Comparison of ENCODE assay signal across 8 cellular contexts in the genomic region with DNA sequence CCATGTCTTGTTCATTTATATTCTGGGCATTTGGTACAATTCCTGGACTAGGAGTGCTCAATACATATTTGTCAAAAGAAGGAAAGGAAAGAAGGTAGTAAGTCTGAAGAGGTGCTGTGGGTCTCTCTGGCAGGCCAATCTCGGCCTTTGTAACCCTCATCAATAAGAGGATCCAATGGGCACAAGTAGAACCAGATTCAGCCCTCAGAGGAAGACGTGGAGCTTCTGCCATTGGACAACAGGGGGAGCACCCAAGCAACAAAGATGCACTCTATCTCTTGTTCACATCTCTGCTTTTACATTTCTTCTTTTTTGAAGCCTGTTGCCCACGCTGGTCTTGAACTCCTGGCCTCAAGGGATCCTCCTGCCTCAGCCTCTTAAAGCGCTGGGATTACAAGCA. TPM values are rescaled to one million over a fixed set of nuclear protein-coding genes. Genes with fewer than 3 reads are reported as not detected.
DNase-seq lines count a peak whose midpoint lies in the region; ATAC-seq and TF ChIP-seq lines count a peak whose summit lies in the region.

No MANE protein-coding gene starts in this region.

- H3K36me3 Mint-ChIP-seq in GM23338 (ENCODE audit: low read depth), result peaks cover 5% of the 10 kb centered on the region

- H3K4me3 ChIP-seq in BE2C (ENCODE audit: low read depth, low read length), result no peak overlapping the region
- H3K4me3 ChIP-seq in GM23338, result no peak overlapping the region
- no peak overlapping the region for H3K4me3 ChIP-seq in SU-DHL-6 (ENCODE audit: insufficient read depth, low read length, poor library complexity, severe bottlenecking)
- H3K4me3 ChIP-seq in mammary epithelial cell (replicated peaks in 1 of 3; ENCODE audit: insufficient read depth in 1 of 3, low read depth in 2 of 3, low read length in 3 of 3), result no peak overlapping the region
- H3K4me3 ChIP-seq in neutrophil (ENCODE audit: low read depth in 1 of 2, low read length in 1 of 2), result no peak overlapping the region
- no peak overlapping the region for H3K4me3 ChIP-seq in lower leg skin (ENCODE audit: low read depth, poor library complexity, severe bottlenecking)

- WGBS in mammary epithelial cell (ENCODE audit: low coverage, missing lambda C conversion rate), result 49% methylated on average over 4 of the region's 4 CpGs
- 67% methylated on average over 4 of the region's 4 CpGs for WGBS in lower leg skin, 2 donors

- TF ChIP-seq CTCF in BE2C (IDR thresholded peaks at IDR 0.05; ENCODE audit: low read depth, low read length) (peak; percentile 75), GM23338 (conservative IDR thresholded peaks at IDR 0.05; ENCODE audit: low read depth in 2 of 2) (peak; percentile 56 to 71), SU-DHL-6 (IDR thresholded peaks at IDR 0.05; ENCODE audit: insufficient read depth, low read length, poor library complexity, severe bottlenecking) (peak; percentile 38), mammary epithelial cell (conservative IDR thresholded peaks at IDR 0.05 in 1 of 2, IDR thresholded peaks at IDR 0.05 in 1 of 2; ENCODE audit: extremely low read depth in 1 of 2, insufficient read depth in 1 of 2, low read depth in 1 of 2, low read length in 2 of 2) (peak; percentile 56 to 61), neutrophil (IDR thresholded peaks at IDR 0.05) (no peak), lower leg skin (IDR thresholded peaks at IDR 0.05) (no peak)

- no peaks in the 10 kb centered on the region for H3K9me3 Mint-ChIP-seq in GM23338

- no peak for TF ChIP-seq POLR2A in lower leg skin (IDR thresholded peaks at IDR 0.05)

- in situ Hi-C loops in mammary epithelial cell (cut with MboI; ENCODE audit: low sequenced_read_pairs in 2 of 2), result no loop called here

- H3K9ac ChIP-seq in SU-DHL-6 (ENCODE audit: low read length) (no peak overlapping the region), mammary epithelial cell (ENCODE audit: insufficient read depth, low read length) (no peak overlapping the region)

- H3K79me2 ChIP-seq in GM23338 (replicated peaks; ENCODE audit: insufficient read depth), result peaks cover 17% of the 10 kb centered on the region
- H3K79me2 ChIP-seq in SU-DHL-6 (ENCODE audit: insufficient read depth, low read length), result peaks cover 35% of the 10 kb centered on the region
- H3K79me2 ChIP-seq in mammary epithelial cell (ENCODE audit: insufficient read depth, low read length), result peaks cover 26% of the 10 kb centered on the region

- H3K27me3 ChIP-seq in BE2C, result no peaks in the 10 kb centered on the region
- no peaks in the 10 kb centered on the region for H3K27me3 ChIP-seq in GM23338 (ENCODE audit: insufficient read depth)
- H3K27me3 ChIP-seq in SU-DHL-6 (ENCODE audit: low read length), result no peaks in the 10 kb centered on the region
- no peaks in the 10 kb centered on the region for H3K27me3 ChIP-seq in mammary epithelial cell (ENCODE audit: insufficient read depth, low read length)
- no peaks in the 10 kb centered on the region for H3K27me3 ChIP-seq in neutrophil

- peaks cover 8% of the 10 kb centered on the region for H3K27me3 Mint-ChIP-seq in GM23338 (ENCODE audit: insufficient read depth, low read depth, poor library complexity)

- intact Hi-C loops in mammary epithelial cell (cut with micrococcal nuclease), result loop anchor here (1.0 kb wide), 2 partner anchors 35 to 132 kb away; no protein-coding TSS in a partner anchor
- intact Hi-C loops in lower leg skin (cut with DNase I; ENCODE audit: low total_unique reads), result no loop called here

- H3F3A ChIP-seq in GM23338 (replicated peaks; ENCODE audit: low read depth) (peaks cover 7% of the 10 kb centered on the region; the same call in 1 of the 2 replicates), SU-DHL-6 (ENCODE audit: insufficient read depth) (peaks cover 14% of the 10 kb centered on the region; the same call in 1 of the 2 replicates)

- no peak overlapping the region for H3K27ac Mint-ChIP-seq in GM23338

- H3K4me1 ChIP-seq in BE2C (no peaks in the 10 kb centered on the region), GM23338 (ENCODE audit: insufficient read depth) (no peaks in the 10 kb centered on the region), mammary epithelial cell (ENCODE audit: insufficient read depth, low read length) (peaks cover 10% of the 10 kb centered on the region), neutrophil (ENCODE audit: control insufficient read depth in 1 of 2, insufficient read depth in 1 of 2, low read depth in 1 of 2, low read length in 1 of 2) (peaks cover 17 to 35% of the 10 kb centered on the region in 2 experiments)

- H4K20me1 ChIP-seq in GM23338 (replicated peaks; ENCODE audit: insufficient read depth) (0 out of 2 replicates have a peak, but pooled peaks cover 6% of the 10 kb centered on the region), SU-DHL-6 (ENCODE audit: low read depth, low read length) (no peaks in the 10 kb centered on the region), mammary epithelial cell (ENCODE audit: insufficient read depth, low read length) (no peaks in the 10 kb centered on the region)

- no TSS peak for BruUV-seq in mammary epithelial cell (replicated peaks; lab: Mats Ljungman, UMichigan)

- CTCF ChIA-PET in mammary epithelial cell (lab: Charles Lee; ENCODE audit: low non-redundant PET), result interaction anchor here (0.6 to 0.7 kb wide), 3 partner anchors 27 to 104 kb away, joined by 3 to 4 read pairs (median 4); no protein-coding TSS in a partner anchor

- H3K36me3 ChIP-seq in BE2C, result peaks cover 4% of the 10 kb centered on the region; the same call in 1 of the 2 replicates
- H3K36me3 ChIP-seq in GM23338 (ENCODE audit: insufficient read depth), result peaks cover 5% of the 10 kb centered on the region; the same call in 1 of the 2 replicates
- no peaks in the 10 kb centered on the region; the same call in 1 of the 2 replicates for H3K36me3 ChIP-seq in SU-DHL-6 (ENCODE audit: low read length)
- H3K36me3 ChIP-seq in mammary epithelial cell (ENCODE audit: insufficient read depth, low read length), result peaks cover 2% of the 10 kb centered on the region
- H3K36me3 ChIP-seq in neutrophil, result peaks cover 5% of the 10 kb centered on the region

- no peak overlapping the region for H2AFZ ChIP-seq in GM23338
- H2AFZ ChIP-seq in SU-DHL-6 (ENCODE audit: low read depth, low read length, severe bottlenecking), result no peak overlapping the region
- no peak overlapping the region for H2AFZ ChIP-seq in mammary epithelial cell (ENCODE audit: low read depth, low read length)

- dilution Hi-C loops in mammary epithelial cell (cut with HindIII; ENCODE audit: low sequenced_read_pairs), result no loop called here

- ATAC-seq in GM23338 (peak; percentile 59), HG02840 (IDR thresholded peaks at IDR 0.05; ENCODE audit: low FRiP score, unreplicated experiment) (no peak)

- DNase-seq in BE2C (peak; percentile 52), GM23338 (ENCODE audit: low spot score) (peak; percentile 71), mammary epithelial cell (no peak), lower leg skin (ENCODE audit: low spot score in 2 of 2) (no peak), dedifferentiated amniotic fluid mesenchymal stem cell (ENCODE audit: extremely low spot score) (no peak)

- no peak overlapping the region for H3K4me2 ChIP-seq in GM23338
- no peak overlapping the region for H3K4me2 ChIP-seq in SU-DHL-6 (ENCODE audit: low read depth, low read length, poor library complexity, severe bottlenecking)
- no peak overlapping the region for H3K4me2 ChIP-seq in mammary epithelial cell (ENCODE audit: insufficient read depth, low read depth, low read length)

- H3K4me3 Mint-ChIP-seq in GM23338, result no peak overlapping the region

- H3K9me3 ChIP-seq in BE2C (no peaks in the 10 kb centered on the region), SU-DHL-6 (ENCODE audit: insufficient read depth, low read length) (no peaks in the 10 kb centered on the region), mammary epithelial cell (replicated peaks; ENCODE audit: insufficient read depth, low read length) (no peaks in the 10 kb centered on the region), neutrophil (no peaks in the 10 kb centered on the region)

- 0 out of 2 replicates have a peak, but pooled peaks cover under 1% of the 10 kb centered on the region for H3K9me2 ChIP-seq in GM23338 (ENCODE audit: insufficient read depth)
- no peaks in the 10 kb centered on the region for H3K9me2 ChIP-seq in SU-DHL-6 (replicated peaks; ENCODE audit: insufficient read depth, low read length)

- peaks cover 6% of the 10 kb centered on the region; the same call in 2 of the 3 replicates for H3K4me1 Mint-ChIP-seq in GM23338

- H3K27ac ChIP-seq in GM23338 (ENCODE audit: low read depth) (no peak overlapping the region), SU-DHL-6 (ENCODE audit: low read depth, low read length) (no peak overlapping the region), mammary epithelial cell (ENCODE audit: insufficient read depth, low read depth, low read length) (no peak overlapping the region), neutrophil (peak overlapping the region; percentile 87)

RNA-seq across cellular contexts. Expression of gene VPS11, which starts 2.2 kb away (rescaled TPM):
- polyA plus RNA-seq in BE2C (2012; ENCODE audit: insufficient read depth, insufficient read length, low read depth), result 42.5 TPM
- total RNA-seq in GM23338 (2014; rRNA removed; shearing (Covaris generic)), result 13.4 and 14.6 TPM in 2 replicates
- polyA plus RNA-seq in GM23338 (2016; fragmentation: Nextera tagmentation; extraction: Ambion mirVana) (11.5 and 15.5 TPM in 2 replicates), mammary epithelial cell (9.0 TPM)
- total RNA-seq in mammary epithelial cell (10 to 100 TPM; 17.6 to 24.3 TPM), lower leg skin (10 to 100 TPM; 30.2 to 44.1 (median 41.3) TPM)
- 41.6 TPM for polyA minus RNA-seq in mammary epithelial cell

RNA-seq across cellular contexts. Expression of gene HYOU1, which starts 8.4 kb away (rescaled TPM):
- polyA plus RNA-seq in BE2C (2012; ENCODE audit: insufficient read depth, insufficient read length, low read depth), result 204 TPM
- 221 and 229 TPM in 2 replicates for total RNA-seq in GM23338 (2014; rRNA removed; shearing (Covaris generic))
- polyA plus RNA-seq in GM23338 (2016; fragmentation: Nextera tagmentation; extraction: Ambion mirVana) (48.2 and 51.6 TPM in 2 replicates), mammary epithelial cell (162 TPM)
- total RNA-seq in mammary epithelial cell (100 to 1,000 TPM; 160 to 187 TPM), lower leg skin (10 to 100 TPM; 21.8 to 47.0 (median 33.0) TPM)
- 270 TPM for polyA minus RNA-seq in mammary epithelial cell

RNA-seq across cellular contexts. Expression of gene HMBS, which starts 19.3 kb away (rescaled TPM):
- 44.4 TPM for polyA plus RNA-seq in BE2C (2012; ENCODE audit: insufficient read depth, insufficient read length, low read depth)
- 91.7 and 107 TPM in 2 replicates for total RNA-seq in GM23338 (2014; rRNA removed; shearing (Covaris generic))
- polyA plus RNA-seq in GM23338 (2016; fragmentation: Nextera tagmentation; extraction: Ambion mirVana), result 101 and 105 TPM in 2 replicates
- total RNA-seq in mammary epithelial cell, result 10 to 100 TPM in 1 of 2 donors, 1 to 10 TPM in 1; 8.2 to 40.6 TPM
- 61.3 TPM for polyA plus RNA-seq in mammary epithelial cell
- polyA minus RNA-seq in mammary epithelial cell, result 69.8 TPM
- 10 to 100 TPM in 3 of 4 donors, 1 to 10 TPM in 1; 8.8 to 11.9 (median 11.1) TPM for total RNA-seq in lower leg skin

RNA-seq across cellular contexts. Expression of gene SLC37A4, which starts 34.7 kb away (rescaled TPM):
- polyA plus RNA-seq in BE2C (2012; ENCODE audit: insufficient read depth, insufficient read length, low read depth), result 19.4 TPM
- total RNA-seq in GM23338 (2014; rRNA removed; shearing (Covaris generic)), result 50.2 and 56.4 TPM in 2 replicates
- polyA plus RNA-seq in GM23338 (2016; fragmentation: Nextera tagmentation; extraction: Ambion mirVana) (20.0 and 23.4 TPM in 2 replicates), mammary epithelial cell (26.7 TPM)
- total RNA-seq in mammary epithelial cell (10 to 100 TPM; 15.8 to 16.7 TPM), lower leg skin (10 to 100 TPM; 14.0 to 25.4 (median 19.5) TPM)
- 33.7 TPM for polyA minus RNA-seq in mammary epithelial cell

RNA-seq across cellular contexts. Expression of gene DPAGT1, which starts 36.3 kb away (rescaled TPM):
- 101 TPM for polyA plus RNA-seq in BE2C (2012; ENCODE audit: insufficient read depth, insufficient read length, low read depth)
- total RNA-seq in GM23338 (2014; rRNA removed; shearing (Covaris generic)), result 36.4 and 37.2 TPM in 2 replicates
- 48.3 and 52.6 TPM in 2 replicates for polyA plus RNA-seq in GM23338 (2016; fragmentation: Nextera tagmentation; extraction: Ambion mirVana)
- total RNA-seq in mammary epithelial cell, result 10 to 100 TPM; 22.2 to 49.3 TPM
- 66.1 TPM for polyA plus RNA-seq in mammary epithelial cell
- 97.3 TPM for polyA minus RNA-seq in mammary epithelial cell
- total RNA-seq in lower leg skin, result 10 to 100 TPM; 18.9 to 46.9 (median 27.5) TPM

Comparison
In these comparisons a context has a peak if more than half of its experiments do, and no peak if none do; other contexts are left out.
1. DNase-seq: peak in BE2C (single experiment) and GM23338 (single experiment); none in mammary epithelial cell (single experiment), lower leg skin (0 of 2) and dedifferentiated amniotic fluid mesenchymal stem cell (single experiment).
2. CTCF ChIP-seq: peak in BE2C (single experiment), GM23338 (2 of 2), SU-DHL-6 (single experiment) and mammary epithelial cell (2 of 2); none in neutrophil (single experiment) and lower leg skin (0 of 3).